Comparison of ENCODE assay signal across 14 cellular contexts in genomic region chr10:94085766-94086437, GRCh38.
DNase-seq lines count a peak whose midpoint lies in the region; ATAC-seq and TF ChIP-seq lines count a peak whose summit lies in the region.
"Had no signal": no experiment of that assay in that cellular context is flagged by ENCODE, and none has a peak within 500 bp of the region (broad histone marks: within the 10 kb centered on the region; RNA-seq: fewer than 3 reads in every experiment).

No MANE protein-coding gene starts in this region.

- WGBS in esophagus muscularis mucosa = 64% methylated on average over 5 of the region's 5 CpGs

- intact Hi-C loops in esophagus muscularis mucosa (cut with DNase I) = loop anchor here (10.0 kb wide), 1 partner anchor 109 kb away; no protein-coding TSS in a partner anchor

- no peak overlapping the region for H3K4me3 ChIP-seq in esophagus muscularis mucosa
- H3K4me3 ChIP-seq: BLaER1, GM23248 had no signal

- ATAC-seq in GM19463 (IDR thresholded peaks at IDR 0.05; ENCODE audit: unreplicated experiment) = no peak
- ATAC-seq: HepG2 had no signal

- H3K36me3 ChIP-seq in esophagus muscularis mucosa = no peaks in the 10 kb centered on the region
- H3K36me3 ChIP-seq: BLaER1 had no signal

- TF ChIP-seq RAD21 in Ishikawa (IDR thresholded peaks at IDR 0.05; ENCODE audit: low read depth) = no peak

- no peak for TF ChIP-seq CTCF in esophagus muscularis mucosa (IDR thresholded peaks at IDR 0.05)

- no peak for TF ChIP-seq EP300 in Ishikawa (IDR thresholded peaks at IDR 0.05; ENCODE audit: borderline replicate concordance)
- no peak for TF ChIP-seq EP300 in esophagus muscularis mucosa (IDR thresholded peaks at IDR 0.05)

- H3K9me3 ChIP-seq in esophagus muscularis mucosa = peaks cover 0 to 8% (median 4%) of the 10 kb centered on the region in 4 donors

- H3K4me1 ChIP-seq in esophagus muscularis mucosa = peaks cover 14 to 69% (median 66%) of the 10 kb centered on the region in 4 donors
- H3K4me1 ChIP-seq: BLaER1 had no signal

- TF ChIP-seq POLR2A in esophagus muscularis mucosa (IDR thresholded peaks at IDR 0.05; ENCODE audit: low read depth) = no peak

- peak; percentile 4 for DNase-seq in NCI-H146 (lab: John Stamatoyannopoulos, UW)
- no peak for DNase-seq in NCI-H146 treated with DMSO at 0.1 percent for 48 hours (lab: John Stamatoyannopoulos, UW; ENCODE audit: unreplicated experiment)
- peak; percentile 3 for DNase-seq in NCI-H748 (lab: John Stamatoyannopoulos, UW; ENCODE audit: unreplicated experiment)
- no peak for DNase-seq in NCI-H748 treated with DMSO at 0.1 percent for 48 hours (lab: John Stamatoyannopoulos, UW)
- no peak for DNase-seq in esophagus muscularis mucosa (ENCODE audit: extremely low spot score)
- DNase-seq: 8988T; CD4-positive, alpha-beta memory T cell; GM23248; HCEC 1CT; HFFc6 had no signal

- no peaks in the 10 kb centered on the region for H3K27me3 ChIP-seq in esophagus muscularis mucosa
- H3K27me3 ChIP-seq: BLaER1 had no signal

- peak overlapping the region in 3 of 4 donors; percentile 2 to 45 (median 44) for H3K27ac ChIP-seq in esophagus muscularis mucosa (replicated peaks in 1 of 4)
- H3K27ac ChIP-seq: BLaER1, GM23248 had no signal

TF ChIP-seq in Ishikawa, 13 proteins besides CTCF, POLR2A, EP300 and RAD21:
- no peak for TF ChIP-seq EGR1 (IDR thresholded peaks at IDR 0.05)
- TF ChIP-seq TEAD4 (IDR thresholded peaks at IDR 0.05) = 0 out of 2 replicates have a peak, but pooled peaks have one; percentile 0

Comparison
In these comparisons a context has a peak if more than half of its experiments do, and no peak if none do; other contexts are left out.
1. DNase-seq: peak in NCI-H146 (single experiment) and NCI-H748 (single experiment); none in NCI-H146 treated with DMSO at 0.1 percent for 48 hours (single experiment), NCI-H748 treated with DMSO at 0.1 percent for 48 hours (single experiment) and esophagus muscularis mucosa (single experiment).